ENCODE assay signal across 9 cellular contexts in genomic region chr1:111221633-111222286, GRCh38. TPM values are rescaled to one million over a fixed set of nuclear protein-coding genes. Genes with fewer than 3 reads are reported as not detected.
DNase-seq lines count a peak whose midpoint lies in the region; ATAC-seq and TF ChIP-seq lines count a peak whose summit lies in the region.
"Had no signal": no experiment of that assay in that cellular context is flagged by ENCODE, and none has a peak within 500 bp of the region (broad histone marks: within the 10 kb centered on the region; RNA-seq: fewer than 3 reads in every experiment).

No MANE protein-coding gene starts in this region.

- peak overlapping the region; percentile 98 for H3K27ac Mint-ChIP-seq in CD4-positive, alpha-beta T cell

- H3K4me3 ChIP-seq in gastroesophageal sphincter = no peak overlapping the region
- H3K4me3 ChIP-seq: cardiac muscle cell had no signal

- H3K4me1 Mint-ChIP-seq in CD4-positive, alpha-beta T cell (ENCODE audit: low read depth) = peaks cover 97% of the 10 kb centered on the region

- peak; percentile 41 for ATAC-seq in CD4-positive, alpha-beta T cell (ENCODE audit: poor library complexity)
- ATAC-seq in GM18909 (IDR thresholded peaks at IDR 0.05; ENCODE audit: poor library complexity, unreplicated experiment) (peak; percentile 64), HG03066 (IDR thresholded peaks at IDR 0.05; ENCODE audit: low read depth, unreplicated experiment) (peak; percentile 57), gastroesophageal sphincter (no peak)

- POLR2A ChIA-PET in CD4-positive, alpha-beta T cell (lab: Charles Lee) = interaction anchor here (1.0 to 22.0 kb wide), 8 partner anchors 15 to 184 kb away, joined by 4 to 756 read pairs (median 6); partner anchors contain the start of genes CEPT1, DENND2D and DRAM2

- no peaks in the 10 kb centered on the region for H3K9me3 ChIP-seq in CD4-positive, alpha-beta T cell (ENCODE audit: control insufficient read depth, low read length)
- H3K9me3 ChIP-seq in gastroesophageal sphincter = no peaks in the 10 kb centered on the region

- peaks cover 0 to 11% (median 0%) of the 10 kb centered on the region in 3 donors for H3K4me1 ChIP-seq in gastroesophageal sphincter

- H3K27me3 ChIP-seq in CD4-positive, alpha-beta T cell (ENCODE audit: control insufficient read depth, insufficient read depth, low read length) = no peaks in the 10 kb centered on the region
- no peaks in the 10 kb centered on the region for H3K27me3 ChIP-seq in gastroesophageal sphincter
- H3K27me3 ChIP-seq: cardiac muscle cell had no signal

- H3K4me3 Mint-ChIP-seq in CD4-positive, alpha-beta T cell = peak overlapping the region; percentile 85

- H3K36me3 ChIP-seq in gastroesophageal sphincter = no peaks in the 10 kb centered on the region
- H3K36me3 ChIP-seq: cardiac muscle cell had no signal

- intact Hi-C loops in CD4-positive, alpha-beta T cell (cut with DNase I, micrococcal nuclease) = loop anchor here (1.0 to 10.0 kb wide), 9 partner anchors 19 to 548 kb away; partner anchors contain the start of genes ATP5PB (in 1 of the 2), CD53 (in 1 of the 2) and WDR77 (in 1 of the 2)

- DNase-seq in CD4-positive, alpha-beta T cell = peak in 5 of 10 experiments; percentile 45 to 65 (median 46)
- DNase-seq in SKM-1 treated with dmso at 0.1 percent for 144 hours (lab: John Stamatoyannopoulos, UW; ENCODE audit: unreplicated experiment) (peak; percentile 90), germinal center (ENCODE audit: low spot score) (peak; percentile 46), cerebellum (ENCODE audit: low spot score) (no peak), SW 1271 (lab: John Stamatoyannopoulos, UW) (no peak)

- H3K9me3 Mint-ChIP-seq in CD4-positive, alpha-beta T cell = peaks cover 5% of the 10 kb centered on the region

- no peaks in the 10 kb centered on the region for H3K27me3 Mint-ChIP-seq in CD4-positive, alpha-beta T cell

- no peak for TF ChIP-seq EP300 in gastroesophageal sphincter (IDR thresholded peaks at IDR 0.05)

- CTCF ChIA-PET in CD4-positive, alpha-beta T cell (lab: Charles Lee) = interaction anchor here (0.6 to 10.9 kb wide), 5 partner anchors 9 to 231 kb away, joined by 3 to 135 read pairs (median 3); partner anchors contain the start of gene DENND2D

- no peak for TF ChIP-seq CTCF in CD4-positive, alpha-beta T cell (IDR thresholded peaks at IDR 0.05)
- TF ChIP-seq CTCF in gastroesophageal sphincter (IDR thresholded peaks at IDR 0.05) = no peak

- H3K36me3 Mint-ChIP-seq in CD4-positive, alpha-beta T cell (ENCODE audit: low read depth) = peaks cover 3% of the 10 kb centered on the region

- 44 to 78% methylated on average over 5 of the region's 5 CpGs for WGBS in gastroesophageal sphincter (ENCODE audit: low coverage in 1 of 2), 2 donors

- TF ChIP-seq POLR2A in gastroesophageal sphincter (IDR thresholded peaks at IDR 0.05) = no peak

- peak overlapping the region; percentile 88 for H3K27ac ChIP-seq in CD4-positive, alpha-beta T cell (ENCODE audit: low read depth, low read length)
- H3K27ac ChIP-seq in gastroesophageal sphincter = no peak overlapping the region
- H3K27ac ChIP-seq: cardiac muscle cell had no signal

RNA-seq across cellular contexts. Expression of gene CHI3L2, which starts 5.8 kb away (rescaled TPM):
- total RNA-seq in CD4-positive, alpha-beta T cell = 10 to 100 TPM; 13.9 to 15.7 TPM
- total RNA-seq in gastroesophageal sphincter = 10 to 100 TPM in 1 of 4 donors, 1 to 10 TPM in 1, under 1 TPM in 1, not detected in 1; 0.42 to 13.1 (median 4.7) TPM
- not detected for total RNA-seq in cerebellum
- total RNA-seq: cardiac muscle cell had no signal

RNA-seq across cellular contexts. Expression of gene DENND2D, which starts 21.3 kb away (rescaled TPM):
- 10 to 100 TPM; 60.7 to 62.0 TPM for total RNA-seq in CD4-positive, alpha-beta T cell
- total RNA-seq in gastroesophageal sphincter (10 to 100 TPM in 1 of 4 donors, 1 to 10 TPM in 3; 1.4 to 16.6 (median 6.4) TPM), cerebellum (2.4 TPM)

Comparison
In these comparisons a context has a peak if more than half of its experiments do, and no peak if none do; other contexts are left out.
1. DNase-seq: peak in SKM-1 treated with dmso at 0.1 percent for 144 hours (single experiment) and germinal center (single experiment); none in cerebellum (single experiment) and SW 1271 (0 of 2).